1 cellular context compared by ENCODE assay signal in the genomic region with DNA sequence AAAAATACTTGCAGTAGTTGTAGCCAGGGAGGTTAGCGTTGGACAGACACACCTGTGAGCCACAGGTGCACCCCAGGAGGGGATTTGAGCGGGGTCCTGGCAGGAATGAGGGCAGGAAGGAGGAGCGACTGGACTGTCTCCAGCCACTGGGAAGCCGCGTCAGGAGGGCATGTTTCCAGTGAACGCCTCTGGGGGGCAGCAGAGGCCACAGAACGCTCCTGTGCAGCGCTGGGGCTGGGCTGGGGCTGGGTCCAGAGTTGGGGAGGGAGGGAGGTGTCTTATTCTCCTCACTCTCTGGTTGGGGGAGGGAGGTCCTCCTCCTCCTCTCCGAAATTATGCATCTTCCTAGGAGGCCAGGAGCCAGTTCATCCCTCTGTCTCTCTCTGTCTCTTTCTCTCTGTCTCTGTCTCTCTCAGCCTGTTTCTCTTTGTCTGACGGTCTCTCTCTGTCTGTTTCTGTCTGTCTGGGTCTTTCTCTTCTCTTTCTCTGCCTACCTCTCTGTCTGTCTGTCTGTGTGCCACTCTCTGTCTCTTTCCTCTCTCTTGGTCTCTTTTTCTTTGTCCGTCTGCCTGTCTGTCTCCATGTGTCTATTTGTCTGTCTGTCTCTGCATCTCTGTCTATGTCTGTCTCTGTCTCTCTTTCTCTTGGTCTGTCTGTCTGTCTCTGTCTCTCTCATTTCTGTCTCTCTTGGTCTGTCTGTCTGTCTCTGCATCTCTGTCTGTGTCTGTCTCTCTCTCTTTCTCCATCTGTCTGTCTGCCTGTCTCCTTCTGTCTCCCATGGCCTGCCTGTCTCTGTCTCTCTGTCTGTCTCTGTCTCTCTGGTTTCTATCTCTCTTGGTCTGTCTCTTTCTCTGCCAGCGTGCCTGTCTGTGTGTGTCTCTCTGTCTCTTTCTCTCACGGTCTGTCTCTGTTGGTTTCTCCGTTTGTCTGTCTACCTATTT.
TF ChIP-seq lines count a peak whose summit lies in the region.

No MANE protein-coding gene starts in this region.

TF ChIP-seq in HepG2, 621 proteins besides CTCF, POLR2A, EP300 and RAD21 (continues in another document):
- TF ChIP-seq ZC3H13 (CRISPR knock-in tag; IDR thresholded peaks at IDR 0.05) (no peak), NCOA2 (CRISPR knock-in tag; IDR thresholded peaks at IDR 0.05) (no peak), CREM (IDR thresholded peaks at IDR 0.05) (no peak), CREM (CRISPR knock-in tag; IDR thresholded peaks at IDR 0.05) (no peak), NBN (conservative IDR thresholded peaks at IDR 0.05) (no peak), ZNF343 (CRISPR knock-in tag; IDR thresholded peaks at IDR 0.05) (peak; percentile 62; the same call in 1 of the 2 replicates), ZNF446 (CRISPR knock-in tag; IDR thresholded peaks at IDR 0.05) (no peak), RBM39 (IDR thresholded peaks at IDR 0.05; ENCODE audit: low read depth, low read length, poor library complexity, severe bottlenecking) (no peak), ZNF850 (CRISPR knock-in tag; conservative IDR thresholded peaks at IDR 0.05) (no peak), ZNF230 (CRISPR knock-in tag; IDR thresholded peaks at IDR 0.05) (no peak), ZSCAN22 (CRISPR knock-in tag; IDR thresholded peaks at IDR 0.05) (no peak), MAZ (IDR thresholded peaks at IDR 0.05; ENCODE audit: borderline replicate concordance, low read depth, low read length) (0 out of 2 replicates have a peak, but pooled peaks have one; percentile 32), MAZ (CRISPR knock-in tag; IDR thresholded peaks at IDR 0.05; ENCODE audit: low read depth) (no peak), ZBTB3 (CRISPR knock-in tag; IDR thresholded peaks at IDR 0.05; ENCODE audit: borderline replicate concordance, low read depth) (no peak), ERF (CRISPR knock-in tag; IDR thresholded peaks at IDR 0.05) (0 out of 2 replicates have a peak, but pooled peaks have one; percentile 31), KLF12 (CRISPR knock-in tag; IDR thresholded peaks at IDR 0.05; ENCODE audit: borderline replicate concordance) (no peak), IRX3 (CRISPR knock-in tag; IDR thresholded peaks at IDR 0.05; ENCODE audit: borderline replicate concordance, low read depth) (no peak), SOX5 (CRISPR knock-in tag; IDR thresholded peaks at IDR 0.05; ENCODE audit: borderline replicate concordance) (no peak), KLF15 (CRISPR knock-in tag; IDR thresholded peaks at IDR 0.05; ENCODE audit: borderline replicate concordance) (no peak), THAP11 (CRISPR knock-in tag; IDR thresholded peaks at IDR 0.05) (no peak), SRSF1 (optimal IDR thresholded peaks at IDR 0.05; ENCODE audit: low read depth, low read length) (no peak), NFE2L1 (CRISPR knock-in tag; IDR thresholded peaks at IDR 0.05; ENCODE audit: borderline replicate concordance) (no peak), KDM2A (CRISPR knock-in tag; IDR thresholded peaks at IDR 0.05; ENCODE audit: borderline replicate concordance, low read depth) (peak; percentile 68; the same call in 1 of the 2 replicates), SALL1 (CRISPR knock-in tag; IDR thresholded peaks at IDR 0.05) (no peak), CHCHD3 (CRISPR knock-in tag; IDR thresholded peaks at IDR 0.05) (no peak), GABPA (IDR thresholded peaks at IDR 0.05; ENCODE audit: low read depth, low read length) (no peak), GABPA (CRISPR knock-in tag; IDR thresholded peaks at IDR 0.05; ENCODE audit: low read depth) (no peak), CENPX (CRISPR knock-in tag; IDR thresholded peaks at IDR 0.05) (no peak), HNF4A (CRISPR knock-in tag; IDR thresholded peaks at IDR 0.05) (no peak), DNMT1 (CRISPR knock-in tag; IDR thresholded peaks at IDR 0.05) (no peak), SRSF4 (IDR thresholded peaks at IDR 0.05; ENCODE audit: low read depth, low read length, poor library complexity, severe bottlenecking) (no peak), HOXA7 (CRISPR knock-in tag; IDR thresholded peaks at IDR 0.05) (no peak), MED8 (CRISPR knock-in tag; IDR thresholded peaks at IDR 0.05; ENCODE audit: insufficient replicate concordance) (no peak), ZNF747 (CRISPR knock-in tag; IDR thresholded peaks at IDR 0.05; ENCODE audit: borderline replicate concordance) (no peak), TBX2 (CRISPR knock-in tag; IDR thresholded peaks at IDR 0.05; ENCODE audit: borderline replicate concordance) (no peak), MTA1 (CRISPR knock-in tag; IDR thresholded peaks at IDR 0.05; ENCODE audit: borderline replicate concordance) (no peak), STAG1 (CRISPR knock-in tag; IDR thresholded peaks at IDR 0.05) (peak; percentile 93)
- TF ChIP-seq, protein P1, sequence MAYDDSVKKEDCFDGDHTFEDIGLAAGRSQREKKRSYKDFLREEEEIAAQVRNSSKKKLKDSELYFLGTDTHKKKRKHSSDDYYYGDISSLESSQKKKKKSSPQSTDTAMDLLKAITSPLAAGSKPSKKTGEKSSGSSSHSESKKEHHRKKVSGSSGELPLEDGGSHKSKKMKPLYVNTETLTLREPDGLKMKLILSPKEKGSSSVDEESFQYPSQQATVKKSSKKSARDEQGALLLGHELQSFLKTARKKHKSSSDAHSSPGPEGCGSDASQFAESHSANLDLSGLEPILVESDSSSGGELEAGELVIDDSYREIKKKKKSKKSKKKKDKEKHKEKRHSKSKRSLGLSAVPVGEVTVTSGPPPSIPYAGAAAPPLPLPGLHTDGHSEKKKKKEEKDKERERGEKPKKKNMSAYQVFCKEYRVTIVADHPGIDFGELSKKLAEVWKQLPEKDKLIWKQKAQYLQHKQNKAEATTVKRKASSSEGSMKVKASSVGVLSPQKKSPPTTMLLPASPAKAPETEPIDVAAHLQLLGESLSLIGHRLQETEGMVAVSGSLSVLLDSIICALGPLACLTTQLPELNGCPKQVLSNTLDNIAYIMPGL (CRISPR knock-in tag; IDR thresholded peaks at IDR 0.05; ENCODE audit: borderline replicate concordance in 1 of 2, low read depth in 1 of 2), result peak; percentile 27 to 46; a peak in 1 of 4 replicates
- TF ChIP-seq, protein P2, sequence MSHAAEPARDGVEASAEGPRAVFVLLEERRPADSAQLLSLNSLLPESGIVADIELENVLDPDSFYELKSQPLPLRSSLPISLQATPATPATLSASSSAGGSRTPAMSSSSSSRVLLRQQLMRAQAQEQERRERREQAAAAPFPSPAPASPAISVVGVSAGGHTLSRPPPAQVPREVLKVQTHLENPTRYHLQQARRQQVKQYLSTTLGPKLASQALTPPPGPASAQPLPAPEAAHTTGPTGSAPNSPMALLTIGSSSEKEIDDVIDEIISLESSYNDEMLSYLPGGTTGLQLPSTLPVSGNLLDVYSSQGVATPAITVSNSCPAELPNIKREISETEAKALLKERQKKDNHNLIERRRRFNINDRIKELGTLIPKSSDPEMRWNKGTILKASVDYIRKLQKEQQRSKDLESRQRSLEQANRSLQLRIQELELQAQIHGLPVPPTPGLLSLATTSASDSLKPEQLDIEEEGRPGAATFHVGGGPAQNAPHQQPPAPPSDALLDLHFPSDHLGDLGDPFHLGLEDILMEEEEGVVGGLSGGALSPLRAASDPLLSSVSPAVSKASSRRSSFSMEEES (CRISPR knock-in tag; IDR thresholded peaks at IDR 0.05), result 0 out of 2 replicates have a peak, but pooled peaks have one; percentile 27
- TF ChIP-seq, protein P3, sequence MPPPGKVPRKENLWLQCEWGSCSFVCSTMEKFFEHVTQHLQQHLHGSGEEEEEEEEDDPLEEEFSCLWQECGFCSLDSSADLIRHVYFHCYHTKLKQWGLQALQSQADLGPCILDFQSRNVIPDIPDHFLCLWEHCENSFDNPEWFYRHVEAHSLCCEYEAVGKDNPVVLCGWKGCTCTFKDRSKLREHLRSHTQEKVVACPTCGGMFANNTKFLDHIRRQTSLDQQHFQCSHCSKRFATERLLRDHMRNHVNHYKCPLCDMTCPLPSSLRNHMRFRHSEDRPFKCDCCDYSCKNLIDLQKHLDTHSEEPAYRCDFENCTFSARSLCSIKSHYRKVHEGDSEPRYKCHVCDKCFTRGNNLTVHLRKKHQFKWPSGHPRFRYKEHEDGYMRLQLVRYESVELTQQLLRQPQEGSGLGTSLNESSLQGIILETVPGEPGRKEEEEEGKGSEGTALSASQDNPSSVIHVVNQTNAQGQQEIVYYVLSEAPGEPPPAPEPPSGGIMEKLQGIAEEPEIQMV (CRISPR knock-in tag; IDR thresholded peaks at IDR 0.05; ENCODE audit: low read depth), result no peak
- TF ChIP-seq, protein P4, sequence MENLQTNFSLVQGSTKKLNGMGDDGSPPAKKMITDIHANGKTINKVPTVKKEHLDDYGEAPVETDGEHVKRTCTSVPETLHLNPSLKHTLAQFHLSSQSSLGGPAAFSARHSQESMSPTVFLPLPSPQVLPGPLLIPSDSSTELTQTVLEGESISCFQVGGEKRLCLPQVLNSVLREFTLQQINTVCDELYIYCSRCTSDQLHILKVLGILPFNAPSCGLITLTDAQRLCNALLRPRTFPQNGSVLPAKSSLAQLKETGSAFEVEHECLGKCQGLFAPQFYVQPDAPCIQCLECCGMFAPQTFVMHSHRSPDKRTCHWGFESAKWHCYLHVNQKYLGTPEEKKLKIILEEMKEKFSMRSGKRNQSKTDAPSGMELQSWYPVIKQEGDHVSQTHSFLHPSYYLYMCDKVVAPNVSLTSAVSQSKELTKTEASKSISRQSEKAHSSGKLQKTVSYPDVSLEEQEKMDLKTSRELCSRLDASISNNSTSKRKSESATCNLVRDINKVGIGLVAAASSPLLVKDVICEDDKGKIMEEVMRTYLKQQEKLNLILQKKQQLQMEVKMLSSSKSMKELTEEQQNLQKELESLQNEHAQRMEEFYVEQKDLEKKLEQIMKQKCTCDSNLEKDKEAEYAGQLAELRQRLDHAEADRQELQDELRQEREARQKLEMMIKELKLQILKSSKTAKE (CRISPR knock-in tag; IDR thresholded peaks at IDR 0.05; ENCODE audit: borderline replicate concordance), result no peak
- TF ChIP-seq, protein P5, sequence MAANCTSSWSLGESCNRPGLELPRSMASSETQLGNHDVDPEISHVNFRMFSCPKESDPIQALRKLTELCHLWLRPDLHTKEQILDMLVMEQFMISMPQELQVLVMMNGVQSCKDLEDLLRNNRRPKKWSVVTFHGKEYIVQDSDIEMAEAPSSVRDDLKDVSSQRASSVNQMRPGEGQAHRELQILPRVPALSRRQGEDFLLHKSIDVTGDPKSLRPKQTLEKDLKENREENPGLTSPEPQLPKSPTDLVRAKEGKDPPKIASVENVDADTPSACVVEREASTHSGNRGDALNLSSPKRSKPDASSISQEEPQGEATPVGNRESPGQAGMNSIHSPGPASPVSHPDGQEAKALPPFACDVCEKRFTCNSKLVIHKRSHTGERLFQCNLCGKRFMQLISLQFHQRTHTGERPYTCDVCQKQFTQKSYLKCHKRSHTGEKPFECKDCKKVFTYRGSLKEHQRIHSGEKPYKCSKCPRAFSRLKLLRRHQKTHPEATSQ (CRISPR knock-in tag; IDR thresholded peaks at IDR 0.05; ENCODE audit: borderline replicate concordance), result no peak
- TF ChIP-seq, protein P6, sequence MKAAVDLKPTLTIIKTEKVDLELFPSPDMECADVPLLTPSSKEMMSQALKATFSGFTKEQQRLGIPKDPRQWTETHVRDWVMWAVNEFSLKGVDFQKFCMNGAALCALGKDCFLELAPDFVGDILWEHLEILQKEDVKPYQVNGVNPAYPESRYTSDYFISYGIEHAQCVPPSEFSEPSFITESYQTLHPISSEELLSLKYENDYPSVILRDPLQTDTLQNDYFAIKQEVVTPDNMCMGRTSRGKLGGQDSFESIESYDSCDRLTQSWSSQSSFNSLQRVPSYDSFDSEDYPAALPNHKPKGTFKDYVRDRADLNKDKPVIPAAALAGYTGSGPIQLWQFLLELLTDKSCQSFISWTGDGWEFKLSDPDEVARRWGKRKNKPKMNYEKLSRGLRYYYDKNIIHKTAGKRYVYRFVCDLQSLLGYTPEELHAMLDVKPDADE (CRISPR knock-in tag; IDR thresholded peaks at IDR 0.05), result no peak
- TF ChIP-seq, protein P7, sequence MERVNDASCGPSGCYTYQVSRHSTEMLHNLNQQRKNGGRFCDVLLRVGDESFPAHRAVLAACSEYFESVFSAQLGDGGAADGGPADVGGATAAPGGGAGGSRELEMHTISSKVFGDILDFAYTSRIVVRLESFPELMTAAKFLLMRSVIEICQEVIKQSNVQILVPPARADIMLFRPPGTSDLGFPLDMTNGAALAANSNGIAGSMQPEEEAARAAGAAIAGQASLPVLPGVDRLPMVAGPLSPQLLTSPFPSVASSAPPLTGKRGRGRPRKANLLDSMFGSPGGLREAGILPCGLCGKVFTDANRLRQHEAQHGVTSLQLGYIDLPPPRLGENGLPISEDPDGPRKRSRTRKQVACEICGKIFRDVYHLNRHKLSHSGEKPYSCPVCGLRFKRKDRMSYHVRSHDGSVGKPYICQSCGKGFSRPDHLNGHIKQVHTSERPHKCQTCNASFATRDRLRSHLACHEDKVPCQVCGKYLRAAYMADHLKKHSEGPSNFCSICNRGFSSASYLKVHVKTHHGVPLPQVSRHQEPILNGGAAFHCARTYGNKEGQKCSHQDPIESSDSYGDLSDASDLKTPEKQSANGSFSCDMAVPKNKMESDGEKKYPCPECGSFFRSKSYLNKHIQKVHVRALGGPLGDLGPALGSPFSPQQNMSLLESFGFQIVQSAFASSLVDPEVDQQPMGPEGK (CRISPR knock-in tag; IDR thresholded peaks at IDR 0.05), result peak; percentile 52
- TF ChIP-seq, protein P8, sequence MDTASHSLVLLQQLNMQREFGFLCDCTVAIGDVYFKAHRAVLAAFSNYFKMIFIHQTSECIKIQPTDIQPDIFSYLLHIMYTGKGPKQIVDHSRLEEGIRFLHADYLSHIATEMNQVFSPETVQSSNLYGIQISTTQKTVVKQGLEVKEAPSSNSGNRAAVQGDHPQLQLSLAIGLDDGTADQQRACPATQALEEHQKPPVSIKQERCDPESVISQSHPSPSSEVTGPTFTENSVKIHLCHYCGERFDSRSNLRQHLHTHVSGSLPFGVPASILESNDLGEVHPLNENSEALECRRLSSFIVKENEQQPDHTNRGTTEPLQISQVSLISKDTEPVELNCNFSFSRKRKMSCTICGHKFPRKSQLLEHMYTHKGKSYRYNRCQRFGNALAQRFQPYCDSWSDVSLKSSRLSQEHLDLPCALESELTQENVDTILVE (CRISPR knock-in tag; IDR thresholded peaks at IDR 0.05), result no peak
- TF ChIP-seq, protein P9, sequence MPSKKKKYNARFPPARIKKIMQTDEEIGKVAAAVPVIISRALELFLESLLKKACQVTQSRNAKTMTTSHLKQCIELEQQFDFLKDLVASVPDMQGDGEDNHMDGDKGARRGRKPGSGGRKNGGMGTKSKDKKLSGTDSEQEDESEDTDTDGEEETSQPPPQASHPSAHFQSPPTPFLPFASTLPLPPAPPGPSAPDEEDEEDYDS (CRISPR knock-in tag; IDR thresholded peaks at IDR 0.05), result no peak
- TF ChIP-seq, protein P10, sequence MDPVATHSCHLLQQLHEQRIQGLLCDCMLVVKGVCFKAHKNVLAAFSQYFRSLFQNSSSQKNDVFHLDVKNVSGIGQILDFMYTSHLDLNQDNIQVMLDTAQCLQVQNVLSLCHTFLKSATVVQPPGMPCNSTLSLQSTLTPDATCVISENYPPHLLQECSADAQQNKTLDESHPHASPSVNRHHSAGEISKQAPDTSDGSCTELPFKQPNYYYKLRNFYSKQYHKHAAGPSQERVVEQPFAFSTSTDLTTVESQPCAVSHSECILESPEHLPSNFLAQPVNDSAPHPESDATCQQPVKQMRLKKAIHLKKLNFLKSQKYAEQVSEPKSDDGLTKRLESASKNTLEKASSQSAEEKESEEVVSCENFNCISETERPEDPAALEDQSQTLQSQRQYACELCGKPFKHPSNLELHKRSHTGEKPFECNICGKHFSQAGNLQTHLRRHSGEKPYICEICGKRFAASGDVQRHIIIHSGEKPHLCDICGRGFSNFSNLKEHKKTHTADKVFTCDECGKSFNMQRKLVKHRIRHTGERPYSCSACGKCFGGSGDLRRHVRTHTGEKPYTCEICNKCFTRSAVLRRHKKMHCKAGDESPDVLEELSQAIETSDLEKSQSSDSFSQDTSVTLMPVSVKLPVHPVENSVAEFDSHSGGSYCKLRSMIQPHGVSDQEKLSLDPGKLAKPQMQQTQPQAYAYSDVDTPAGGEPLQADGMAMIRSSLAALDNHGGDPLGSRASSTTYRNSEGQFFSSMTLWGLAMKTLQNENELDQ (CRISPR knock-in tag; IDR thresholded peaks at IDR 0.05; ENCODE audit: borderline replicate concordance), result no peak
